19 cellular contexts compared by ENCODE assay signal in the genomic region with DNA sequence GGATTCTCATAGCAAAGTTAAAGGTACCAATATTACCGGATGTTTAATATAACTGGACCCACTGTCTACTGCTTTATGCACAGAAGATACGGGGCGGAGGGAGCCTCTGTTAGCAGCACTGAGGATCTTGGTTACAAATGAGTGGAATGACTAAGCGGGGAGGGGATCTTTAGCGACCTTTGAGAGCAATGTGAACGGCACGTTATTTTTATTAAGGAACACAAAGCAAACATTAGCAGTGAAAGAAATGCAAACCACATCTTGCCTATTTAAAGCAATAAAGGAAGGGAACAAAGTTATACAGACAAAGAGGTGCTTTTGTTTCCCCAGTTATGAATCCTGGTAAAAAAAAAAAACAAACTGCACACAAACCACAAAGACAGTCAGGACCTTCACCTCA. TPM values are rescaled to one million over a fixed set of nuclear protein-coding genes. Genes with fewer than 3 reads are reported as not detected.
"Had no signal": no experiment of that assay in that cellular context is flagged by ENCODE, and none has a peak within 500 bp of the region (broad histone marks: within the 10 kb centered on the region; RNA-seq: fewer than 3 reads in every experiment).

No MANE protein-coding gene starts in this region.

- DNase-seq: activated CD4-positive, alpha-beta T cell treated with anti-CD3 and anti-CD28 coated beads for 1 hour; activated CD4-positive, alpha-beta T cell treated with anti-CD3 and anti-CD28 coated beads, Interleukin-2, amount 50 U/mL, for 48 hours; activated naive CD4-positive, alpha-beta T cell treated with anti-CD3 and anti-CD28 coated beads for 36 hours; activated naive CD8-positive, alpha-beta T cell treated with anti-CD3 and anti-CD28 coated beads, Interleukin-2, amount 50 U/mL, for 24 hours; aorta; hypothalamus; kidney; left ventricle myocardium inferior; stimulated activated CD4-positive, alpha-beta T cell treated with anti-CD3 and anti-CD28 coated beads, Interleukin-12 subunit alpha, Interleukin-12 subunit beta, amount 100 ng/mL, for 4 hours; stimulated activated CD4-positive, alpha-beta T cell treated with anti-CD3 and anti-CD28 coated beads, Interleukin-2, amount 100 ng/mL, for 24 hours; T-helper 1 cell; T1000 had no signal

- H3K9me3 Mint-ChIP-seq: activated naive CD4-positive, alpha-beta T cell treated with anti-CD3 and anti-CD28 coated beads for 36 hours; activated naive CD8-positive, alpha-beta T cell treated with anti-CD3 and anti-CD28 coated beads, Interleukin-2, amount 50 U/mL, for 24 hours; activated T-helper 17 cell treated with anti-CD3 and anti-CD28 coated beads, Interleukin-2, amount 50 U/mL, for 72 hours had no signal

- H3K27ac ChIP-seq: left ventricle myocardium inferior had no signal

- H3K4me3 ChIP-seq: left ventricle myocardium inferior had no signal

- FAIRE-seq: colon, kidney had no signal

- H3K9me3 ChIP-seq: left ventricle myocardium inferior had no signal

- H3K36me3 ChIP-seq: left ventricle myocardium inferior had no signal

- H3K4me3 Mint-ChIP-seq: activated naive CD4-positive, alpha-beta T cell treated with anti-CD3 and anti-CD28 coated beads for 36 hours; activated naive CD8-positive, alpha-beta T cell treated with anti-CD3 and anti-CD28 coated beads, Interleukin-2, amount 50 U/mL, for 24 hours; activated T-helper 17 cell treated with anti-CD3 and anti-CD28 coated beads, Interleukin-2, amount 50 U/mL, for 72 hours had no signal

- H3K4me1 Mint-ChIP-seq: activated naive CD8-positive, alpha-beta T cell treated with anti-CD3 and anti-CD28 coated beads, Interleukin-2, amount 50 U/mL, for 24 hours; activated T-helper 17 cell treated with anti-CD3 and anti-CD28 coated beads, Interleukin-2, amount 50 U/mL, for 72 hours had no signal

- ATAC-seq: activated naive CD8-positive, alpha-beta T cell treated with anti-CD3 and anti-CD28 coated beads, Interleukin-2, amount 50 U/mL, for 24 hours; activated T-helper 17 cell treated with anti-CD3 and anti-CD28 coated beads, Interleukin-2, amount 50 U/mL, for 72 hours; esophagus mucosa had no signal

- H3K27ac Mint-ChIP-seq: activated naive CD4-positive, alpha-beta T cell treated with anti-CD3 and anti-CD28 coated beads for 36 hours; activated naive CD8-positive, alpha-beta T cell treated with anti-CD3 and anti-CD28 coated beads, Interleukin-2, amount 50 U/mL, for 24 hours; activated T-helper 17 cell treated with anti-CD3 and anti-CD28 coated beads, Interleukin-2, amount 50 U/mL, for 72 hours had no signal

RNA-seq across cellular contexts. Expression of a gene that starts 27.1 kb away (rescaled TPM):
- total RNA-seq: activated naive CD4-positive, alpha-beta T cell treated with anti-CD3 and anti-CD28 coated beads for 36 hours; activated T-helper 17 cell treated with anti-CD3 and anti-CD28 coated beads, Interleukin-2, amount 50 U/mL, for 72 hours; aorta; esophagus mucosa; glomerular endothelial cell; kidney; mesenteric fat pad; osteocyte; ureter had no signal
- polyA plus RNA-seq: aorta had no signal
